Comparison of ENCODE assay signal across 23 cellular contexts in the genomic region with DNA sequence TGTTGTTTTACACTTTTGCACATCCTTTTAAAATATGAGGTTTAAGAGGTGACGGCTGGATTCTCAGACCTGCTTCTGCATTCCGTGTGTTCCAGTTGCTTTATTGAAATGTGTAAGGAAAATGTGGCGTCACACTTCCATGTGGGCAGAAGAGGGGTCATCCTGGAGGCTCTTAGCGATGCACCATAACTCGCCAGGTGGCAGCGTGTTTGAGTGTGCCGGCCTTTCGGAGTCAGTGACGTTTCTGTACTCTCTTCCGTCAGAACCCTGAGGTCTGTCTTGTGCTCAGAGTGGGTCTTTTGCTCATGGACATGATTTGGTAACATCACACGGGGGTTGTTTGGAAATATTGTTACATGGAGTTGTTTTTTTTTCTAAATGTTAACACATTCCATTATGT. TPM values are rescaled to one million over a fixed set of nuclear protein-coding genes. Genes with fewer than 3 reads are reported as not detected.
A peak's percentile ranks its signal among the peaks of the same experiment; 100 is the strongest.
DNase-seq lines count a peak whose midpoint lies in the region; ATAC-seq and TF ChIP-seq lines count a peak whose summit lies in the region.
"Had no signal": no experiment of that assay in that cellular context is flagged by ENCODE, and none has a peak within 500 bp of the region (broad histone marks: within the 10 kb centered on the region; RNA-seq: fewer than 3 reads in every experiment).

No MANE protein-coding gene starts in this region.

- POLR2A ChIA-PET in CD4-positive, alpha-beta memory T cell (lab: Charles Lee; ENCODE audit: partially characterized antibody): no interaction called here

- no peaks in the 10 kb centered on the region for H3K9me3 ChIP-seq in CD4-positive, CD25-positive, alpha-beta regulatory T cell (ENCODE audit: control insufficient read depth in 2 of 2, low read length in 2 of 2)
- H3K9me3 ChIP-seq in CD4-positive, alpha-beta memory T cell (ENCODE audit: control insufficient read depth in 1 of 2, low read length in 2 of 2): no peaks in the 10 kb centered on the region
- H3K9me3 ChIP-seq in endodermal cell (ENCODE audit: control insufficient read depth, low read length): no peaks in the 10 kb centered on the region
- no peaks in the 10 kb centered on the region for H3K9me3 ChIP-seq in ovary
- H3K9me3 ChIP-seq: A549 had no signal

- peaks cover 38% of the 10 kb centered on the region for H3K36me3 ChIP-seq in CD4-positive, CD25-positive, alpha-beta regulatory T cell (ENCODE audit: control insufficient read depth, insufficient read depth, low read length)
- H3K36me3 ChIP-seq in CD4-positive, alpha-beta memory T cell (ENCODE audit: insufficient read depth, low read length): peaks cover 17% of the 10 kb centered on the region
- H3K36me3 ChIP-seq in endodermal cell (ENCODE audit: control insufficient read depth, insufficient read depth, low read length): peaks cover 58% of the 10 kb centered on the region
- H3K36me3 ChIP-seq in ovary: no peaks in the 10 kb centered on the region

- no peak overlapping the region for H3K4me3 ChIP-seq in CD4-positive, CD25-positive, alpha-beta regulatory T cell (ENCODE audit: low read depth, low read length)
- no peak overlapping the region for H3K4me3 ChIP-seq in CD4-positive, alpha-beta memory T cell (ENCODE audit: low read length in 2 of 2)
- H3K4me3 ChIP-seq in endodermal cell (ENCODE audit: low read length) (no peak overlapping the region), ovary (no peak overlapping the region)
- H3K4me3 ChIP-seq: A549; BLaER1 treated with 17β-estradiol and CSF1 and Interleukin-3, amounts not matched to agents 10 nM and 100 nM; PC-9 had no signal

- peak overlapping the region in 2 of 4 donors; percentile 22 to 58 for H3K4me3 Mint-ChIP-seq in CD4-positive, CD25-positive, alpha-beta regulatory T cell
- H3K4me3 Mint-ChIP-seq in CD4-positive, alpha-beta memory T cell: peak overlapping the region in 1 of 8 donors; percentile 11
- H3K4me3 Mint-ChIP-seq in endodermal cell: no peak overlapping the region
- H3K4me3 Mint-ChIP-seq: IgD-negative memory B cell had no signal

- H3K9ac ChIP-seq in endodermal cell (ENCODE audit: extremely low read depth, low read length, poor library complexity, severe bottlenecking): no peak overlapping the region
- H3K9ac ChIP-seq: KMS-11 had no signal

- no peaks in the 10 kb centered on the region for H3K27me3 ChIP-seq in CD4-positive, CD25-positive, alpha-beta regulatory T cell (ENCODE audit: control insufficient read depth, insufficient read depth, low read length)
- H3K27me3 ChIP-seq in CD4-positive, alpha-beta memory T cell (ENCODE audit: insufficient read depth, low read length): no peaks in the 10 kb centered on the region
- H3K27me3 ChIP-seq in endodermal cell (ENCODE audit: control insufficient read depth, insufficient read depth, low read length, poor library complexity, severe bottlenecking) (no peaks in the 10 kb centered on the region), ovary (no peaks in the 10 kb centered on the region)
- H3K27me3 ChIP-seq: BLaER1 treated with 17β-estradiol and CSF1 and Interleukin-3, amounts not matched to agents 10 nM and 100 nM had no signal

- no peak for ATAC-seq in CD4-positive, CD25-positive, alpha-beta regulatory T cell (ENCODE audit: low read depth in 2 of 2)
- ATAC-seq: HCT116 had no signal

- H3K36me3 Mint-ChIP-seq in CD4-positive, CD25-positive, alpha-beta regulatory T cell: peaks cover 31% of the 10 kb centered on the region
- H3K36me3 Mint-ChIP-seq in CD4-positive, alpha-beta memory T cell: peaks cover 31 to 39% of the 10 kb centered on the region in 2 donors
- peaks cover 48% of the 10 kb centered on the region for H3K36me3 Mint-ChIP-seq in endodermal cell (ENCODE audit: low read depth)

- TF ChIP-seq CTCF in endodermal cell (conservative IDR thresholded peaks at IDR 0.05): no peak
- no peak for TF ChIP-seq CTCF in ovary (IDR thresholded peaks at IDR 0.05)

- H3K27ac ChIP-seq in CD4-positive, CD25-positive, alpha-beta regulatory T cell (ENCODE audit: insufficient read depth, low read length, poor library complexity, severe bottlenecking): no peak overlapping the region
- H3K27ac ChIP-seq in CD4-positive, alpha-beta memory T cell (ENCODE audit: low read depth, low read length): no peak overlapping the region
- H3K27ac ChIP-seq in endodermal cell (ENCODE audit: low read depth, low read length): no peak overlapping the region
- H3K27ac ChIP-seq in ovary: peak overlapping the region in 1 of 2 donors; percentile 79
- H3K27ac ChIP-seq: A549; BLaER1 treated with 17β-estradiol and CSF1 and Interleukin-3, amounts not matched to agents 10 nM and 100 nM; KMS-11; PC-9 had no signal

- no peak for TF ChIP-seq POLR2A in ovary (IDR thresholded peaks at IDR 0.05)

- no peaks in the 10 kb centered on the region for H3K27me3 Mint-ChIP-seq in CD4-positive, CD25-positive, alpha-beta regulatory T cell
- H3K27me3 Mint-ChIP-seq in CD4-positive, alpha-beta memory T cell: no peaks in the 10 kb centered on the region
- H3K27me3 Mint-ChIP-seq in endodermal cell (ENCODE audit: insufficient read depth): no peaks in the 10 kb centered on the region
- H3K27me3 Mint-ChIP-seq: IgD-negative memory B cell had no signal

- no peak for DNase-seq in CD4-positive, CD25-positive, alpha-beta regulatory T cell
- no peak for DNase-seq in CD4-positive, alpha-beta memory T cell
- peak; percentile 32 for DNase-seq in endodermal cell
- DNase-seq in ovary: peak in 3 of 5 donors; percentile 47 to 66 (median 62)
- DNase-seq in stimulated activated CD4-positive, alpha-beta T cell treated with anti-CD3 and anti-CD28 coated beads, Interleukin-1b, Interleukin-23, amount 100 ng/mL, for 48 hours: no peak
- no peak for DNase-seq in NCI-H524 (lab: John Stamatoyannopoulos, UW)
- no peak for DNase-seq in SIG-M5 (lab: John Stamatoyannopoulos, UW)
- DNase-seq: AML-193; DMS53; MM.1S; NCI-H2029; NCI-H446; NCI-H526; NCI-H82; NK-92 treated with Interleukin-12 subunit alpha and Interleukin-12 subunit beta, amount 100 ng/mL, for 24 hours; PC-9; Right ventricle myocardium superior; RPMI8226 had no signal

- H3K9me3 Mint-ChIP-seq in CD4-positive, CD25-positive, alpha-beta regulatory T cell: peaks cover 0 to 1% (median 0%) of the 10 kb centered on the region in 7 donors
- no peaks in the 10 kb centered on the region for H3K9me3 Mint-ChIP-seq in CD4-positive, alpha-beta memory T cell
- H3K9me3 Mint-ChIP-seq in endodermal cell: peaks cover 3% of the 10 kb centered on the region

- CTCF ChIA-PET in CD4-positive, alpha-beta memory T cell (lab: Charles Lee; ENCODE audit: partially characterized antibody): interaction anchor here (2.0 kb wide), 1 partner anchor 113 kb away, joined by 6 read pairs; no protein-coding TSS in a partner anchor

- H3K4me1 Mint-ChIP-seq in CD4-positive, CD25-positive, alpha-beta regulatory T cell: peaks cover 28 to 92% (median 65%) of the 10 kb centered on the region in 4 donors
- H3K4me1 Mint-ChIP-seq in CD4-positive, alpha-beta memory T cell: peaks cover 55 to 86% (median 74%) of the 10 kb centered on the region in 4 donors
- H3K4me1 Mint-ChIP-seq in endodermal cell: peaks cover 28% of the 10 kb centered on the region

- intact Hi-C loops in CD4-positive, alpha-beta memory T cell (cut with micrococcal nuclease): loop anchor here (10.0 kb wide), 1 partner anchor 1345 kb away; no protein-coding TSS in a partner anchor
- intact Hi-C loops in ovary (cut with DNase I): loop anchor here in 2 of 4 donors (10.0 kb wide), 2 partner anchors 65 to 75 kb away; a partner anchor contains a TSS

- 93 to 100% methylated on average over 5 to 11 of the region's 11 CpGs for WGBS in endodermal cell (ENCODE audit: insufficient coverage in 1 of 2, insufficient read length in 1 of 2), 2 experiments
- 21 to 58% (median 37%) methylated on average over 11 of the region's 11 CpGs for WGBS in ovary, 3 donors

- H3K4me1 ChIP-seq in CD4-positive, CD25-positive, alpha-beta regulatory T cell (ENCODE audit: control insufficient read depth, insufficient read depth, low read length, poor library complexity, severe bottlenecking): peaks cover 57% of the 10 kb centered on the region
- H3K4me1 ChIP-seq in CD4-positive, alpha-beta memory T cell (ENCODE audit: insufficient read depth, low read length): peaks cover 71% of the 10 kb centered on the region
- H3K4me1 ChIP-seq in endodermal cell (ENCODE audit: control insufficient read depth, insufficient read depth, low read length) (peaks cover 2% of the 10 kb centered on the region), ovary (ENCODE audit: insufficient read depth) (peaks cover 45% of the 10 kb centered on the region)

- peak overlapping the region; percentile 32 to 75 (median 36) for H3K27ac Mint-ChIP-seq in CD4-positive, CD25-positive, alpha-beta regulatory T cell
- peak overlapping the region in 4 of 7 donors; percentile 2 to 60 (median 32) for H3K27ac Mint-ChIP-seq in CD4-positive, alpha-beta memory T cell
- H3K27ac Mint-ChIP-seq in endodermal cell: peak overlapping the region; percentile 30
- H3K27ac Mint-ChIP-seq: IgD-negative memory B cell had no signal

- TF ChIP-seq EP300 in ovary (IDR thresholded peaks at IDR 0.05): no peak

RNA-seq across cellular contexts. Expression of a gene that starts 9.1 kb away (rescaled TPM):
- 41.8 TPM for total RNA-seq in CD4-positive, CD25-positive, alpha-beta regulatory T cell
- polyA plus RNA-seq in CD4-positive, CD25-positive, alpha-beta regulatory T cell: 10 to 100 TPM; 23.8 to 48.1 (median 25.6) TPM
- total RNA-seq in CD4-positive, alpha-beta memory T cell: 10 to 100 TPM; 47.2 to 49.2 TPM
- polyA plus RNA-seq in CD4-positive, alpha-beta memory T cell: 10 to 100 TPM; 25.7 to 36.2 TPM
- total RNA-seq in endodermal cell (10 to 100 TPM; 35.5 to 37.5 TPM), ovary (10 to 100 TPM; 26.7 to 48.9 (median 42.0) TPM)
- 36.0 TPM for polyA plus RNA-seq in endodermal cell (2013, experiment 1 of 2)
- polyA plus RNA-seq in endodermal cell (2013, experiment 2 of 2): 35.4 TPM
- polyA plus RNA-seq in ovary: 10 to 100 TPM; 30.3 to 62.9 TPM

Comparison
In these comparisons a context has a peak if more than half of its experiments do, and no peak if none do; other contexts are left out.
1. DNase-seq: peak in endodermal cell (single experiment) and ovary (3 of 5); none in CD4-positive, CD25-positive, alpha-beta regulatory T cell (0 of 3), CD4-positive, alpha-beta memory T cell (0 of 5), stimulated activated CD4-positive, alpha-beta T cell treated with anti-CD3 and anti-CD28 coated beads, Interleukin-1b, Interleukin-23, amount 100 ng/mL, for 48 hours (single experiment), NCI-H524 (0 of 2) and SIG-M5 (single experiment).
2. Peak in every context shown above with its lines, with median percentiles within 50 percentile points of each other: H3K27ac Mint-ChIP-seq.